ENCODE assay signal across 11 cellular contexts in genomic region chr11:75344186-75344585, GRCh38. TPM values are rescaled to one million over a fixed set of nuclear protein-coding genes. Genes with fewer than 3 reads are reported as not detected.
DNase-seq lines count a peak whose midpoint lies in the region; TF ChIP-seq lines count a peak whose summit lies in the region.
"Had no signal": no experiment of that assay in that cellular context is flagged by ENCODE, and none has a peak within 500 bp of the region (broad histone marks: within the 10 kb centered on the region; RNA-seq: fewer than 3 reads in every experiment).

No MANE protein-coding gene starts in this region.

- H3K9me3 Mint-ChIP-seq in CD8-positive, alpha-beta memory T cell: no peaks in the 10 kb centered on the region

- H3K27me3 Mint-ChIP-seq in CD8-positive, alpha-beta memory T cell: no peaks in the 10 kb centered on the region

- POLR2A ChIA-PET in CD8-positive, alpha-beta memory T cell (lab: Charles Lee): no interaction called here
- POLR2A ChIA-PET in RWPE1 (lab: Yijun Ruan, JAX; ENCODE audit: low non-redundant PET): interaction anchor here (0.6 kb wide), 1 partner anchor 65 kb away, joined by 3 read pairs; no protein-coding TSS in a partner anchor

- peaks cover 99% of the 10 kb centered on the region for H3K4me1 ChIP-seq in CD8-positive, alpha-beta memory T cell (ENCODE audit: insufficient read depth, low read length)
- peaks cover 23 to 100% (median 40%) of the 10 kb centered on the region in 4 donors for H3K4me1 ChIP-seq in Peyer's patch

- no peak for DNase-seq in CD8-positive, alpha-beta memory T cell
- DNase-seq in Peyer's patch: peak in 2 of 3 donors; percentile 61 to 65
- DNase-seq in islet precursor cell: peak; percentile 46
- no peak for DNase-seq in stimulated activated CD8-positive, alpha-beta memory T cell treated with anti-CD3 and anti-CD28 coated beads, Interleukin-4, amount 100 ng/mL, for 48 hours
- no peak for DNase-seq in middle frontal gyrus (ENCODE audit: extremely low spot score, low spot score)
- no peak for DNase-seq in RWPE1 (ENCODE audit: low spot score)
- DNase-seq: activated CD8-positive, alpha-beta memory T cell treated with anti-CD3 and anti-CD28 coated beads for 24 hours; amniotic stem cell; NCI-H1092; testis had no signal

- H3K4me3 Mint-ChIP-seq in CD8-positive, alpha-beta memory T cell: no peak overlapping the region

- H3K27ac ChIP-seq in CD8-positive, alpha-beta memory T cell (ENCODE audit: low read depth, low read length): no peak overlapping the region
- H3K27ac ChIP-seq in Peyer's patch (peak overlapping the region; percentile 17 to 95 (median 80)), skin epidermis (peak overlapping the region in 11 of 21 experiments; percentile 9 to 88 (median 39)), RWPE1 (no peak overlapping the region)

- H3K9me3 ChIP-seq in CD8-positive, alpha-beta memory T cell (ENCODE audit: low read length): no peaks in the 10 kb centered on the region
- no peaks in the 10 kb centered on the region for H3K9me3 ChIP-seq in Peyer's patch
- H3K9me3 ChIP-seq: testis had no signal

- no peaks in the 10 kb centered on the region for H3K36me3 ChIP-seq in CD8-positive, alpha-beta memory T cell (ENCODE audit: insufficient read depth, low read length)
- H3K36me3 ChIP-seq in Peyer's patch: no peaks in the 10 kb centered on the region

- no peak for TF ChIP-seq POLR2A in Peyer's patch (IDR thresholded peaks at IDR 0.05)

- CTCF ChIA-PET in CD8-positive, alpha-beta memory T cell (lab: Charles Lee): interaction anchor here (0.8 kb wide), 1 partner anchor 14 kb away, joined by 3 read pairs; no protein-coding TSS in a partner anchor
- CTCF ChIA-PET in RWPE1 (lab: Yijun Ruan, JAX): no interaction called here

- H3K36me3 Mint-ChIP-seq in CD8-positive, alpha-beta memory T cell: no peaks in the 10 kb centered on the region

- TF ChIP-seq CTCF in Peyer's patch (IDR thresholded peaks at IDR 0.05): no peak
- TF ChIP-seq CTCF in RWPE1 (conservative IDR thresholded peaks at IDR 0.05; ENCODE audit: low read depth): no peak

- peak overlapping the region; percentile 29 to 86 (median 44) for H3K27ac Mint-ChIP-seq in CD8-positive, alpha-beta memory T cell

- no peaks in the 10 kb centered on the region for H3K27me3 ChIP-seq in CD8-positive, alpha-beta memory T cell (ENCODE audit: insufficient read depth, low read length, poor library complexity, severe bottlenecking)
- H3K27me3 ChIP-seq in Peyer's patch: no peaks in the 10 kb centered on the region
- H3K27me3 ChIP-seq: testis had no signal

- H3K4me1 Mint-ChIP-seq in CD8-positive, alpha-beta memory T cell: peaks cover 76 to 97% (median 80%) of the 10 kb centered on the region in 3 donors

- H3K4me3 ChIP-seq in CD8-positive, alpha-beta memory T cell (ENCODE audit: low read length): no peak overlapping the region
- H3K4me3 ChIP-seq in Peyer's patch: no peak overlapping the region
- H3K4me3 ChIP-seq in skin epidermis: no peak overlapping the region
- H3K4me3 ChIP-seq: testis had no signal

RNA-seq across cellular contexts. Expression of gene ARRB1, which starts 7.3 kb away (rescaled TPM):
- 10 to 100 TPM in 1 of 2 experiments, 1 to 10 TPM in 1; 9.9 to 10.6 TPM for total RNA-seq in CD8-positive, alpha-beta memory T cell
- polyA plus RNA-seq in CD8-positive, alpha-beta memory T cell: 5.5 TPM
- total RNA-seq in Peyer's patch: 100 to 1,000 TPM in 2 of 4 donors, 10 to 100 TPM in 2; 45.4 to 136 (median 90.6) TPM

RNA-seq across cellular contexts. Expression of gene RPS3, which starts 55.1 kb away (rescaled TPM):
- 1,000 to 10,000 TPM; 3,916 to 3,935 TPM for total RNA-seq in CD8-positive, alpha-beta memory T cell
- 4,910 TPM for polyA plus RNA-seq in CD8-positive, alpha-beta memory T cell
- 1,000 to 10,000 TPM in 1 of 4 donors, 100 to 1,000 TPM in 3; 505 to 1,121 (median 614) TPM for total RNA-seq in Peyer's patch

Comparison
In these comparisons a context has a peak if more than half of its experiments do, and no peak if none do; other contexts are left out.
1. DNase-seq: peak in Peyer's patch (2 of 3) and islet precursor cell (single experiment); none in CD8-positive, alpha-beta memory T cell (0 of 5), stimulated activated CD8-positive, alpha-beta memory T cell treated with anti-CD3 and anti-CD28 coated beads, Interleukin-4, amount 100 ng/mL, for 48 hours (single experiment), middle frontal gyrus (single experiment) and RWPE1 (single experiment).
2. H3K27ac ChIP-seq: peak in Peyer's patch (4 of 4) and skin epidermis (11 of 21); none in CD8-positive, alpha-beta memory T cell (single experiment) and RWPE1 (single experiment).
3. RNA of gene ARRB1, which starts 7.3 kb away (total RNA-seq): 45.4 to 136 TPM in Peyer's patch; 9.9 to 10.6 TPM in CD8-positive, alpha-beta memory T cell; every median in the first group is over 4 times any median in the second.